ENCODE assay signal across 1 cellular context in the genomic region with DNA sequence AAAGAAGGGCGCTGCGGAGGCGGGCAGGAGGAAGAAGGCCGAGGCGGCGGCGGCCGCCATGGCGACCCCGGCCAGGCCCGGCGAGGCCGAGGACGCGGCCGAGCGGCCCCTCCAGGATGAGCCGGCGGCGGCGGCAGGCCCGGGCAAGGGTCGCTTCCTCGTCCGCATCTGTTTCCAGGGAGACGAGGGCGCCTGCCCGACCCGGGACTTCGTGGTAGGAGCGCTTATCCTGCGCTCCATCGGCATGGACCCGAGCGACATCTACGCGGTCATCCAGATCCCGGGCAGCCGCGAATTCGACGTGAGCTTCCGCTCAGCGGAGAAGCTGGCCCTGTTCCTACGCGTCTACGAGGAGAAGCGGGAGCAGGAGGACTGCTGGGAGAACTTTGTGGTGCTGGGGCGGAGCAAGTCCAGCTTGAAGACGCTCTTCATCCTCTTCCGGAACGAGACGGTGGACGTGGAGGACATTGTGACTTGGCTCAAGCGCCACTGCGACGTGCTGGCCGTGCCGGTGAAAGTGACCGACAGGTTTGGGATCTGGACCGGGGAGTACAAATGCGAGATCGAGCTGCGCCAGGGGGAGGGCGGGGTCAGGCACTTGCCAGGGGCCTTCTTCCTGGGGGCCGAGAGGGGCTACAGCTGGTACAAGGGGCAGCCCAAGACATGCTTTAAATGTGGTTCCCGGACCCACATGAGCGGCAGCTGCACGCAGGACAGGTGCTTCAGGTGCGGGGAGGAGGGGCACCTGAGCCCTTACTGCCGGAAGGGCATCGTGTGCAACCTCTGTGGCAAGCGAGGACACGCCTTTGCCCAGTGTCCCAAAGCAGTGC.
TF ChIP-seq lines count a peak whose summit lies in the region.

No MANE protein-coding gene starts in this region.

TF ChIP-seq in GM12878, 131 proteins besides CTCF, POLR2A, EP300 and RAD21 (continues in another document):
- TF ChIP-seq, protein P1, sequence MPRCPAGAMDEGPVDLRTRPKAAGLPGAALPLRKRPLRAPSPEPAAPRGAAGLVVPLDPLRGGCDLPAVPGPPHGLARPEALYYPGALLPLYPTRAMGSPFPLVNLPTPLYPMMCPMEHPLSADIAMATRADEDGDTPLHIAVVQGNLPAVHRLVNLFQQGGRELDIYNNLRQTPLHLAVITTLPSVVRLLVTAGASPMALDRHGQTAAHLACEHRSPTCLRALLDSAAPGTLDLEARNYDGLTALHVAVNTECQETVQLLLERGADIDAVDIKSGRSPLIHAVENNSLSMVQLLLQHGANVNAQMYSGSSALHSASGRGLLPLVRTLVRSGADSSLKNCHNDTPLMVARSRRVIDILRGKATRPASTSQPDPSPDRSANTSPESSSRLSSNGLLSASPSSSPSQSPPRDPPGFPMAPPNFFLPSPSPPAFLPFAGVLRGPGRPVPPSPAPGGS (IDR thresholded peaks at IDR 0.05; ENCODE audit: borderline replicate concordance, insufficient read depth, low read depth, low read length, poor library complexity, severe bottlenecking), result no peak
- TF ChIP-seq RCOR1 (conservative IDR thresholded peaks at IDR 0.05; ENCODE audit: low read depth, low read length) (no peak), EED (IDR thresholded peaks at IDR 0.05; ENCODE audit: low read depth) (no peak), SPI1 (IDR thresholded peaks at IDR 0.05; ENCODE audit: borderline replicate concordance, insufficient read depth, low read depth, low read length) (no peak), NR2F1 (conservative IDR thresholded peaks at IDR 0.05) (no peak), MXI1 (IDR thresholded peaks at IDR 0.05; ENCODE audit: low read depth, low read length) (peak; percentile 44), ZNF24 (IDR thresholded peaks at IDR 0.05) (no peak), CREB1 (IDR thresholded peaks at IDR 0.05; ENCODE audit: low read depth) (0 out of 2 replicates have a peak, but pooled peaks have one; percentile 12), TCF3 (IDR thresholded peaks at IDR 0.05; ENCODE audit: borderline replicate concordance, insufficient read depth, low read depth, low read length) (0 out of 2 replicates have a peak, but pooled peaks have one; percentile 14), NFIC (IDR thresholded peaks at IDR 0.05; ENCODE audit: low read depth, low read length) (no peak), HCFC1 (IDR thresholded peaks at IDR 0.05; ENCODE audit: low read length) (no peak), JUNB (IDR thresholded peaks at IDR 0.05) (no peak), SMAD1 (IDR thresholded peaks at IDR 0.05; ENCODE audit: low read depth, partially characterized antibody) (no peak), ATF7 (IDR thresholded peaks at IDR 0.05; ENCODE audit: low read depth) (no peak), CHD1 (IDR thresholded peaks at IDR 0.05; ENCODE audit: low read depth, low read length) (no peak), ZNF384 (IDR thresholded peaks at IDR 0.05; ENCODE audit: borderline replicate concordance, low read depth, low read length) (no peak), SP1 (IDR thresholded peaks at IDR 0.05; ENCODE audit: low read depth, low read length) (no peak), FOXM1 (IDR thresholded peaks at IDR 0.05; ENCODE audit: low read depth, low read length) (no peak), ZNF274 (IDR thresholded peaks at IDR 0.05; ENCODE audit: insufficient read depth, insufficient read length) (no peak), TAF1 (IDR thresholded peaks at IDR 0.05; ENCODE audit: borderline replicate concordance, low read depth, low read length) (0 out of 2 replicates have a peak, but pooled peaks have one; percentile 11), IRF4 (IDR thresholded peaks at IDR 0.05; ENCODE audit: low read depth, low read length) (no peak), NFYA (IDR thresholded peaks at IDR 0.05; ENCODE audit: borderline replicate concordance, low read depth, low read length) (no peak), YY1 (IDR thresholded peaks at IDR 0.05; ENCODE audit: low read depth, low read length) (no peak), DPF2 (IDR thresholded peaks at IDR 0.05) (0 out of 2 replicates have a peak, but pooled peaks have one; percentile 6), ESRRA (IDR thresholded peaks at IDR 0.05; ENCODE audit: low read length) (no peak), POLR2AphosphoS2 (IDR thresholded peaks at IDR 0.05; ENCODE audit: low read depth, low read length) (peak; percentile 83), PAX8 (IDR thresholded peaks at IDR 0.05) (no peak), ASH2L (IDR thresholded peaks at IDR 0.05; ENCODE audit: borderline replicate concordance, low read depth) (no peak), ZBED1 (IDR thresholded peaks at IDR 0.05; ENCODE audit: borderline replicate concordance) (no peak), CHD4 (IDR thresholded peaks at IDR 0.05) (no peak), ZZZ3 (IDR thresholded peaks at IDR 0.05; ENCODE audit: control insufficient read depth, insufficient read length, low read depth) (no peak), HDAC6 (IDR thresholded peaks at IDR 0.05; ENCODE audit: unreplicated experiment) (no peak)
- TF ChIP-seq, protein P2, sequence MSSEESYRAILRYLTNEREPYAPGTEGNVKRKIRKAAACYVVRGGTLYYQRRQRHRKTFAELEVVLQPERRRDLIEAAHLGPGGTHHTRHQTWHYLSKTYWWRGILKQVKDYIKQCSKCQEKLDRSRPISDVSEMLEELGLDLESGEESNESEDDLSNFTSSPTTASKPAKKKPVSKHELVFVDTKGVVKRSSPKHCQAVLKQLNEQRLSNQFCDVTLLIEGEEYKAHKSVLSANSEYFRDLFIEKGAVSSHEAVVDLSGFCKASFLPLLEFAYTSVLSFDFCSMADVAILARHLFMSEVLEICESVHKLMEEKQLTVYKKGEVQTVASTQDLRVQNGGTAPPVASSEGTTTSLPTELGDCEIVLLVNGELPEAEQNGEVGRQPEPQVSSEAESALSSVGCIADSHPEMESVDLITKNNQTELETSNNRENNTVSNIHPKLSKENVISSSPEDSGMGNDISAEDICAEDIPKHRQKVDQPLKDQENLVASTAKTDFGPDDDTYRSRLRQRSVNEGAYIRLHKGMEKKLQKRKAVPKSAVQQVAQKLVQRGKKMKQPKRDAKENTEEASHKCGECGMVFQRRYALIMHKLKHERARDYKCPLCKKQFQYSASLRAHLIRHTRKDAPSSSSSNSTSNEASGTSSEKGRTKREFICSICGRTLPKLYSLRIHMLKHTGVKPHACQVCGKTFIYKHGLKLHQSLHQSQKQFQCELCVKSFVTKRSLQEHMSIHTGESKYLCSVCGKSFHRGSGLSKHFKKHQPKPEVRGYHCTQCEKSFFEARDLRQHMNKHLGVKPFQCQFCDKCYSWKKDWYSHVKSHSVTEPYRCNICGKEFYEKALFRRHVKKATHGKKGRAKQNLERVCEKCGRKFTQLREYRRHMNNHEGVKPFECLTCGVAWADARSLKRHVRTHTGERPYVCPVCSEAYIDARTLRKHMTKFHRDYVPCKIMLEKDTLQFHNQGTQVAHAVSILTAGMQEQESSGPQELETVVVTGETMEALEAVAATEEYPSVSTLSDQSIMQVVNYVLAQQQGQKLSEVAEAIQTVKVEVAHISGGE (CRISPR knock-in tag; IDR thresholded peaks at IDR 0.05), result no peak
- TF ChIP-seq, protein P3, sequence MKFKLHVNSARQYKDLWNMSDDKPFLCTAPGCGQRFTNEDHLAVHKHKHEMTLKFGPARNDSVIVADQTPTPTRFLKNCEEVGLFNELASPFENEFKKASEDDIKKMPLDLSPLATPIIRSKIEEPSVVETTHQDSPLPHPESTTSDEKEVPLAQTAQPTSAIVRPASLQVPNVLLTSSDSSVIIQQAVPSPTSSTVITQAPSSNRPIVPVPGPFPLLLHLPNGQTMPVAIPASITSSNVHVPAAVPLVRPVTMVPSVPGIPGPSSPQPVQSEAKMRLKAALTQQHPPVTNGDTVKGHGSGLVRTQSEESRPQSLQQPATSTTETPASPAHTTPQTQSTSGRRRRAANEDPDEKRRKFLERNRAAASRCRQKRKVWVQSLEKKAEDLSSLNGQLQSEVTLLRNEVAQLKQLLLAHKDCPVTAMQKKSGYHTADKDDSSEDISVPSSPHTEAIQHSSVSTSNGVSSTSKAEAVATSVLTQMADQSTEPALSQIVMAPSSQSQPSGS (IDR thresholded peaks at IDR 0.05; ENCODE audit: low read length), result no peak
- TF ChIP-seq, protein P4, sequence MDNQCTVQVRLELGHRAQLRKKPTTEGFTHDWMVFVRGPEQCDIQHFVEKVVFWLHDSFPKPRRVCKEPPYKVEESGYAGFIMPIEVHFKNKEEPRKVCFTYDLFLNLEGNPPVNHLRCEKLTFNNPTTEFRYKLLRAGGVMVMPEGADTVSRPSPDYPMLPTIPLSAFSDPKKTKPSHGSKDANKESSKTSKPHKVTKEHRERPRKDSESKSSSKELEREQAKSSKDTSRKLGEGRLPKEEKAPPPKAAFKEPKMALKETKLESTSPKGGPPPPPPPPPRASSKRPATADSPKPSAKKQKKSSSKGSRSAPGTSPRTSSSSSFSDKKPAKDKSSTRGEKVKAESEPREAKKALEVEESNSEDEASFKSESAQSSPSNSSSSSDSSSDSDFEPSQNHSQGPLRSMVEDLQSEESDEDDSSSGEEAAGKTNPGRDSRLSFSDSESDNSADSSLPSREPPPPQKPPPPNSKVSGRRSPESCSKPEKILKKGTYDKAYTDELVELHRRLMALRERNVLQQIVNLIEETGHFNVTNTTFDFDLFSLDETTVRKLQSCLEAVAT (IDR thresholded peaks at IDR 0.05), result peak; percentile 38; the same call in 1 of the 2 replicates
- TF ChIP-seq, protein P5, sequence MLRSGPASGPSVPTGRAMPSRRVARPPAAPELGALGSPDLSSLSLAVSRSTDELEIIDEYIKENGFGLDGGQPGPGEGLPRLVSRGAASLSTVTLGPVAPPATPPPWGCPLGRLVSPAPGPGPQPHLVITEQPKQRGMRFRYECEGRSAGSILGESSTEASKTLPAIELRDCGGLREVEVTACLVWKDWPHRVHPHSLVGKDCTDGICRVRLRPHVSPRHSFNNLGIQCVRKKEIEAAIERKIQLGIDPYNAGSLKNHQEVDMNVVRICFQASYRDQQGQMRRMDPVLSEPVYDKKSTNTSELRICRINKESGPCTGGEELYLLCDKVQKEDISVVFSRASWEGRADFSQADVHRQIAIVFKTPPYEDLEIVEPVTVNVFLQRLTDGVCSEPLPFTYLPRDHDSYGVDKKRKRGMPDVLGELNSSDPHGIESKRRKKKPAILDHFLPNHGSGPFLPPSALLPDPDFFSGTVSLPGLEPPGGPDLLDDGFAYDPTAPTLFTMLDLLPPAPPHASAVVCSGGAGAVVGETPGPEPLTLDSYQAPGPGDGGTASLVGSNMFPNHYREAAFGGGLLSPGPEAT (IDR thresholded peaks at IDR 0.05; ENCODE audit: low read depth), result no peak
- TF ChIP-seq, protein P6, sequence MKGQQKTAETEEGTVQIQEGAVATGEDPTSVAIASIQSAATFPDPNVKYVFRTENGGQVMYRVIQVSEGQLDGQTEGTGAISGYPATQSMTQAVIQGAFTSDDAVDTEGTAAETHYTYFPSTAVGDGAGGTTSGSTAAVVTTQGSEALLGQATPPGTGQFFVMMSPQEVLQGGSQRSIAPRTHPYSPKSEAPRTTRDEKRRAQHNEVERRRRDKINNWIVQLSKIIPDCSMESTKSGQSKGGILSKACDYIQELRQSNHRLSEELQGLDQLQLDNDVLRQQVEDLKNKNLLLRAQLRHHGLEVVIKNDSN (IDR thresholded peaks at IDR 0.05; ENCODE audit: borderline replicate concordance, extremely low read length, insufficient read depth, low read depth, low read length), result no peak
- TF ChIP-seq, protein P7, sequence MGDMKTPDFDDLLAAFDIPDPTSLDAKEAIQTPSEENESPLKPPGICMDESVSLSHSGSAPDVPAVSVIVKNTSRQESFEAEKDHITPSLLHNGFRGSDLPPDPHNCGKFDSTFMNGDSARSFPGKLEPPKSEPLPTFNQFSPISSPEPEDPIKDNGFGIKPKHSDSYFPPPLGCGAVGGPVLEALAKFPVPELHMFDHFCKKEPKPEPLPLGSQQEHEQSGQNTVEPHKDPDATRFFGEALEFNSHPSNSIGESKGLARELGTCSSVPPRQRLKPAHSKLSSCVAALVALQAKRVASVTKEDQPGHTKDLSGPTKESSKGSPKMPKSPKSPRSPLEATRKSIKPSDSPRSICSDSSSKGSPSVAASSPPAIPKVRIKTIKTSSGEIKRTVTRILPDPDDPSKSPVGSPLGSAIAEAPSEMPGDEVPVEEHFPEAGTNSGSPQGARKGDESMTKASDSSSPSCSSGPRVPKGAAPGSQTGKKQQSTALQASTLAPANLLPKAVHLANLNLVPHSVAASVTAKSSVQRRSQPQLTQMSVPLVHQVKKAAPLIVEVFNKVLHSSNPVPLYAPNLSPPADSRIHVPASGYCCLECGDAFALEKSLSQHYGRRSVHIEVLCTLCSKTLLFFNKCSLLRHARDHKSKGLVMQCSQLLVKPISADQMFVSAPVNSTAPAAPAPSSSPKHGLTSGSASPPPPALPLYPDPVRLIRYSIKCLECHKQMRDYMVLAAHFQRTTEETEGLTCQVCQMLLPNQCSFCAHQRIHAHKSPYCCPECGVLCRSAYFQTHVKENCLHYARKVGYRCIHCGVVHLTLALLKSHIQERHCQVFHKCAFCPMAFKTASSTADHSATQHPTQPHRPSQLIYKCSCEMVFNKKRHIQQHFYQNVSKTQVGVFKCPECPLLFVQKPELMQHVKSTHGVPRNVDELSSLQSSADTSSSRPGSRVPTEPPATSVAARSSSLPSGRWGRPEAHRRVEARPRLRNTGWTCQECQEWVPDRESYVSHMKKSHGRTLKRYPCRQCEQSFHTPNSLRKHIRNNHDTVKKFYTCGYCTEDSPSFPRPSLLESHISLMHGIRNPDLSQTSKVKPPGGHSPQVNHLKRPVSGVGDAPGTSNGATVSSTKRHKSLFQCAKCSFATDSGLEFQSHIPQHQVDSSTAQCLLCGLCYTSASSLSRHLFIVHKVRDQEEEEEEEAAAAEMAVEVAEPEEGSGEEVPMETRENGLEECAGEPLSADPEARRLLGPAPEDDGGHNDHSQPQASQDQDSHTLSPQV (IDR thresholded peaks at IDR 0.05), result no peak
- TF ChIP-seq, protein P8, sequence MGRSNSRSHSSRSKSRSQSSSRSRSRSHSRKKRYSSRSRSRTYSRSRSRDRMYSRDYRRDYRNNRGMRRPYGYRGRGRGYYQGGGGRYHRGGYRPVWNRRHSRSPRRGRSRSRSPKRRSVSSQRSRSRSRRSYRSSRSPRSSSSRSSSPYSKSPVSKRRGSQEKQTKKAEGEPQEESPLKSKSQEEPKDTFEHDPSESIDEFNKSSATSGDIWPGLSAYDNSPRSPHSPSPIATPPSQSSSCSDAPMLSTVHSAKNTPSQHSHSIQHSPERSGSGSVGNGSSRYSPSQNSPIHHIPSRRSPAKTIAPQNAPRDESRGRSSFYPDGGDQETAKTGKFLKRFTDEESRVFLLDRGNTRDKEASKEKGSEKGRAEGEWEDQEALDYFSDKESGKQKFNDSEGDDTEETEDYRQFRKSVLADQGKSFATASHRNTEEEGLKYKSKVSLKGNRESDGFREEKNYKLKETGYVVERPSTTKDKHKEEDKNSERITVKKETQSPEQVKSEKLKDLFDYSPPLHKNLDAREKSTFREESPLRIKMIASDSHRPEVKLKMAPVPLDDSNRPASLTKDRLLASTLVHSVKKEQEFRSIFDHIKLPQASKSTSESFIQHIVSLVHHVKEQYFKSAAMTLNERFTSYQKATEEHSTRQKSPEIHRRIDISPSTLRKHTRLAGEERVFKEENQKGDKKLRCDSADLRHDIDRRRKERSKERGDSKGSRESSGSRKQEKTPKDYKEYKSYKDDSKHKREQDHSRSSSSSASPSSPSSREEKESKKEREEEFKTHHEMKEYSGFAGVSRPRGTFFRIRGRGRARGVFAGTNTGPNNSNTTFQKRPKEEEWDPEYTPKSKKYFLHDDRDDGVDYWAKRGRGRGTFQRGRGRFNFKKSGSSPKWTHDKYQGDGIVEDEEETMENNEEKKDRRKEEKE (IDR thresholded peaks at IDR 0.05), result no peak
